8 cellular contexts compared by ENCODE assay signal in the genomic region with DNA sequence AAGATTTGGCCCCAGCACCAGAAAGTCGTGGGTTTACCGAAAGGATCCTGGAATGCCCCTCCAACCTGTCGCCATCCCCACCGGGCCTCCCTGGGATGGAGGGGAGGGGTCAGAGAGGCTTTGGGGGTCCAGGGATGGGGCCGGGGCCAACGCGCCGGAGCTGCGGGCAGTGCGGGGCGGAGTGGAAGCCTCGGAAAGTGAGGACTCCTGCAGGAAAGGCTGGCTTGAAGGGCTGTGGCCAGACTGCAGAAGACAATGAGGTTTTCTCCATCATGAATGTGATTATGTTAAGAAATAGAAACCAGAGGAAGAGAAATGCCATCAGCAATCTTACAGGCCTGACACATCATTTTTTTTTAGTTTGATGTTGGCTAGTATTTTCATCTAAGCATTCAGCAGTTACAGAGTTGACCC. TPM values are rescaled to one million over a fixed set of nuclear protein-coding genes. Genes with fewer than 3 reads are reported as not detected.
DNase-seq lines count a peak whose midpoint lies in the region; ATAC-seq lines count a peak whose summit lies in the region.

No MANE protein-coding gene starts in this region.

- ATAC-seq in GM21619 (IDR thresholded peaks at IDR 0.05; ENCODE audit: unreplicated experiment) = peak; percentile 17

- DNase-seq in DMS 273 (lab: John Stamatoyannopoulos, UW; ENCODE audit: unreplicated experiment) = peak; percentile 76
- no peak for DNase-seq in DMS 273 treated with DMSO at 0.1 percent for 48 hours (lab: John Stamatoyannopoulos, UW)
- peak; percentile 36 for DNase-seq in activated CD4-positive, alpha-beta T cell treated with anti-CD3 and anti-CD28 coated beads for 48 hours
- DNase-seq in epithelial cell of prostate (ENCODE audit: low read depth, low spot score) = no peak

- H3K36me3 ChIP-seq in KOPT-K1 (ENCODE audit: insufficient read depth, low read length) (peaks cover 21% of the 10 kb centered on the region), stomach smooth muscle (ENCODE audit: control insufficient read depth in 2 of 2, insufficient read depth in 2 of 2, low read length in 2 of 2) (no peaks in the 10 kb centered on the region)

- H3K9ac ChIP-seq in stomach smooth muscle (ENCODE audit: low read length in 2 of 2) = peak overlapping the region; percentile 84 to 85

- peaks cover 33% of the 10 kb centered on the region for H3K4me1 ChIP-seq in mononuclear cell (ENCODE audit: insufficient read depth, low read length)
- H3K4me1 ChIP-seq in stomach smooth muscle (ENCODE audit: control insufficient read depth, insufficient read depth, low read length) = peaks cover 11% of the 10 kb centered on the region

- peak overlapping the region; percentile 89 for H3K27ac ChIP-seq in KOPT-K1 (ENCODE audit: low read depth, low read length, poor library complexity, severe bottlenecking)
- peak overlapping the region; percentile 55 for H3K27ac ChIP-seq in epithelial cell of prostate
- peak overlapping the region; percentile 73 for H3K27ac ChIP-seq in stomach smooth muscle (ENCODE audit: low read length)

- no peaks in the 10 kb centered on the region for H3K27me3 ChIP-seq in mononuclear cell (ENCODE audit: insufficient read depth, low read length)
- no peaks in the 10 kb centered on the region for H3K27me3 ChIP-seq in stomach smooth muscle (ENCODE audit: control insufficient read depth in 1 of 2, insufficient read depth in 2 of 2, low read length in 2 of 2)

- H3K9me3 ChIP-seq in KOPT-K1 (ENCODE audit: insufficient read depth, low read length, poor library complexity, severe bottlenecking) (no peaks in the 10 kb centered on the region), mononuclear cell (ENCODE audit: low read depth, low read length) (no peaks in the 10 kb centered on the region), stomach smooth muscle (ENCODE audit: control insufficient read depth in 2 of 2, low read length in 2 of 2) (no peaks in the 10 kb centered on the region)

- H3K4me3 ChIP-seq in mononuclear cell (ENCODE audit: low read length) (peak overlapping the region; percentile 90), stomach smooth muscle (ENCODE audit: low read length in 2 of 2) (peak overlapping the region; percentile 89 to 93)

RNA-seq across cellular contexts. Expression of gene YEATS2, which starts 0.7 kb away (rescaled TPM):
- 17.0 TPM for total RNA-seq in mononuclear cell

Comparison
In these comparisons a context has a peak if more than half of its experiments do, and no peak if none do; other contexts are left out.
1. DNase-seq: peak in DMS 273 (single experiment) and activated CD4-positive, alpha-beta T cell treated with anti-CD3 and anti-CD28 coated beads for 48 hours (single experiment); none in DMS 273 treated with DMSO at 0.1 percent for 48 hours (single experiment) and epithelial cell of prostate (single experiment).
2. Peak in every context shown above with its lines, with median percentiles within 50 percentile points of each other: H3K27ac ChIP-seq.